1 cellular context compared by ENCODE assay signal in the genomic region with DNA sequence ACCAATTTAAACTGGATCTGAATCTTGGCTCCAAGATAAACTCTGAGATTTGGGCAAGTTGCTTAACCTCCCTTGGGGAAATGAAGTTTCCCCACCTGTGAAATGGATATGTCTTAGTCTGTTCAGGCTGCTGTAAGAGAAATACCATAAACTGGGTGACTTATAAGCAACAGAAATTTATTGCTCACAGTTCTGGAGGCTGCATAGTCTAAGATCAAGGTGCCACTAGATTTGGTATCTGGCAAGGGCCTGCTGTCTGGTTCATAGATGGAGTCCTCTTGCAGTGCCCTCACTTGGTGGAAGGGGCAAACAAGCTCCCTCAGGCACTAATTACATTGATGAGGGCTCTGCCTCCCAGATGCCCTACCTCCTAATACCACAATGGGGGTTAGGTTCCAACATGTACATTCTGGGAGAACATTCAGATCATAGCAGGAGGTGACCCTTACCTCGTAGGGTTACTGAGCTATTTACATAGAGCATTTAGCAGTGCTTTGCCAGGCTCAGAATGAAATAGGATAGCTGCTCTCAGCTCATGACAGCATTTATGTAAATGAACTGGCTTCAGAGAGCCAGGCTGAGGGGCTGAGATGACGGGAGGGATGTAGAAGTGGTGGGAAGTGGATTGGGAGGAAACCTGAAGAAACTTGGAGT.
TF ChIP-seq lines count a peak whose summit lies in the region.

No MANE protein-coding gene starts in this region.

TF ChIP-seq in HEK293, 187 proteins besides CTCF, POLR2A, EP300 and RAD21 (continued from another document):
- TF ChIP-seq ZNF561 (tag by site-specific recombination; IDR thresholded peaks at IDR 0.05; ENCODE audit: borderline replicate concordance) (peak; percentile 20; the same call in 1 of the 2 replicates), ZNF341 (tag by site-specific recombination; IDR thresholded peaks at IDR 0.05; ENCODE audit: low read depth) (no peak), KLF10 (tag by site-specific recombination; IDR thresholded peaks at IDR 0.05) (no peak), REST (tag by site-specific recombination; IDR thresholded peaks at IDR 0.05) (no peak), ZNF580 (tag by site-specific recombination; IDR thresholded peaks at IDR 0.05) (no peak), ZNF350 (tag by site-specific recombination; IDR thresholded peaks at IDR 0.05) (no peak), ZBTB8A (tag by site-specific recombination; IDR thresholded peaks at IDR 0.05) (peak; percentile 56), FEZF1 (tag by site-specific recombination; IDR thresholded peaks at IDR 0.05) (peak; percentile 83), ZNF248 (tag by site-specific recombination; IDR thresholded peaks at IDR 0.05) (no peak), ZNF600 (tag by site-specific recombination; IDR thresholded peaks at IDR 0.05) (peak; percentile 74), ZNF433 (tag by site-specific recombination; IDR thresholded peaks at IDR 0.05; ENCODE audit: low read depth) (no peak), ZNF266 (tag by site-specific recombination; IDR thresholded peaks at IDR 0.05; ENCODE audit: low read depth) (peak; percentile 98), ATF2 (tag by site-specific recombination; IDR thresholded peaks at IDR 0.05; ENCODE audit: low read depth) (no peak), ZBTB17 (tag by site-specific recombination; IDR thresholded peaks at IDR 0.05) (peak; percentile 50), HIC1 (tag by site-specific recombination; IDR thresholded peaks at IDR 0.05) (no peak), ZFHX2 (tag by site-specific recombination; conservative IDR thresholded peaks at IDR 0.05) (no peak), ZNF629 (tag by site-specific recombination; IDR thresholded peaks at IDR 0.05) (peak; percentile 70), WT1 (tag by site-specific recombination; IDR thresholded peaks at IDR 0.05) (peak; percentile 94), OSR2 (tag by site-specific recombination; IDR thresholded peaks at IDR 0.05) (peak; percentile 71)
- TF ChIP-seq, protein P1, sequence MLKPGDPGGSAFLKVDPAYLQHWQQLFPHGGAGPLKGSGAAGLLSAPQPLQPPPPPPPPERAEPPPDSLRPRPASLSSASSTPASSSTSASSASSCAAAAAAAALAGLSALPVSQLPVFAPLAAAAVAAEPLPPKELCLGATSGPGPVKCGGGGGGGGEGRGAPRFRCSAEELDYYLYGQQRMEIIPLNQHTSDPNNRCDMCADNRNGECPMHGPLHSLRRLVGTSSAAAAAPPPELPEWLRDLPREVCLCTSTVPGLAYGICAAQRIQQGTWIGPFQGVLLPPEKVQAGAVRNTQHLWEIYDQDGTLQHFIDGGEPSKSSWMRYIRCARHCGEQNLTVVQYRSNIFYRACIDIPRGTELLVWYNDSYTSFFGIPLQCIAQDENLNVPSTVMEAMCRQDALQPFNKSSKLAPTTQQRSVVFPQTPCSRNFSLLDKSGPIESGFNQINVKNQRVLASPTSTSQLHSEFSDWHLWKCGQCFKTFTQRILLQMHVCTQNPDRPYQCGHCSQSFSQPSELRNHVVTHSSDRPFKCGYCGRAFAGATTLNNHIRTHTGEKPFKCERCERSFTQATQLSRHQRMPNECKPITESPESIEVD (tag by site-specific recombination; IDR thresholded peaks at IDR 0.05), result 0 out of 2 replicates have a peak, but pooled peaks have one; percentile 18
- TF ChIP-seq, protein P2, sequence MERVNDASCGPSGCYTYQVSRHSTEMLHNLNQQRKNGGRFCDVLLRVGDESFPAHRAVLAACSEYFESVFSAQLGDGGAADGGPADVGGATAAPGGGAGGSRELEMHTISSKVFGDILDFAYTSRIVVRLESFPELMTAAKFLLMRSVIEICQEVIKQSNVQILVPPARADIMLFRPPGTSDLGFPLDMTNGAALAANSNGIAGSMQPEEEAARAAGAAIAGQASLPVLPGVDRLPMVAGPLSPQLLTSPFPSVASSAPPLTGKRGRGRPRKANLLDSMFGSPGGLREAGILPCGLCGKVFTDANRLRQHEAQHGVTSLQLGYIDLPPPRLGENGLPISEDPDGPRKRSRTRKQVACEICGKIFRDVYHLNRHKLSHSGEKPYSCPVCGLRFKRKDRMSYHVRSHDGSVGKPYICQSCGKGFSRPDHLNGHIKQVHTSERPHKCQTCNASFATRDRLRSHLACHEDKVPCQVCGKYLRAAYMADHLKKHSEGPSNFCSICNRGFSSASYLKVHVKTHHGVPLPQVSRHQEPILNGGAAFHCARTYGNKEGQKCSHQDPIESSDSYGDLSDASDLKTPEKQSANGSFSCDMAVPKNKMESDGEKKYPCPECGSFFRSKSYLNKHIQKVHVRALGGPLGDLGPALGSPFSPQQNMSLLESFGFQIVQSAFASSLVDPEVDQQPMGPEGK (tag by site-specific recombination; IDR thresholded peaks at IDR 0.05), result peak; percentile 59
- TF ChIP-seq, protein P3, sequence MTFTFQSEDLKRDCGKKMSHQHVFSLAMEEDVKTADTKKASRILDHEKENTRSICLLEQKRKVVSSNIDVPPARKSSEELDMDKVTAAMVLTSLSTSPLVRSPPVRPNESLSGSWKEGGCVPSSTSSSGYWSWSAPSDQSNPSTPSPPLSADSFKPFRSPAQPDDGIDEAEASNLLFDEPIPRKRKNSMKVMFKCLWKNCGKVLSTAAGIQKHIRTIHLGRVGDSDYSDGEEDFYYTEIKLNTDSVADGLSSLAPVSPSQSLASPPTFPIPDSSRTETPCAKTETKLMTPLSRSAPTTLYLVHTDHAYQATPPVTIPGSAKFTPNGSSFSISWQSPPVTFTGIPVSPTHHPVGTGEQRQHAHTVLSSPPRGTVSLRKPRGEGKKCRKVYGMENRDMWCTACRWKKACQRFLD (tag by site-specific recombination; IDR thresholded peaks at IDR 0.05), result no peak
